ENCODE assay signal across 20 cellular contexts in the genomic region with DNA sequence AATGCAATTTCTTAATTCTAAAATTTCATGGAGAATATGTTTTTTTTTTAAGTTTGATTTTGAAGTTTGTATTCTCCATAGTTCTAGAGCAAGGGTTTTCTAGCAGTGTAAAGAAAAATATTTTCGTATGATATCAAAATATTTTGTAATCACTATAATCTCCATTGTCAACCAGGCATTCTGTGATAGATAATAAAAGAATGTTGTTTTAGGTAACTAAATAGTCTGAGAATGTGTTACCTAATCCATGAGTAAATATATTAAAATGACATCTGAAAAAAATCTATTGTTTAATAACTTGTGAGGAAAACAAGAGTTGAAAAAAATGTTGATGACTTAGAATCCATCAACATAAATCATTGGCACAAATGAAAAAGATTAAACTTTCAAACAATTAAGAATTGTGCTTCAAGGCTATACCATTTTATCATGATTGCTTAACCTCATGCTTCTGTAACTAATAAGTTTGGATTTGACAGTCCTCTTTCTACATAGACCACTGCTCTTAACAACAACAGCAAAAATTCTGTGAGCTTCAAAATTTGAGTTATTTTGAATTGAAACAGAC.
DNase-seq lines count a peak whose midpoint lies in the region; ATAC-seq, FAIRE-seq and TF ChIP-seq lines count a peak whose summit lies in the region.
"Had no signal": no experiment of that assay in that cellular context is flagged by ENCODE, and none has a peak within 500 bp of the region (broad histone marks: within the 10 kb centered on the region; RNA-seq: fewer than 3 reads in every experiment).

No MANE protein-coding gene starts in this region.

- DNase-seq in MCF 10A (ENCODE audit: unreplicated experiment) (peak; percentile 26), breast epithelium (ENCODE audit: low spot score in 2 of 2) (no peak), mammary epithelial cell (peak; percentile 10), foreskin keratinocyte (peak; percentile 34 to 80), urothelium cell line (ENCODE audit: low spot score) (no peak), Right ventricle myocardium superior (no peak), midbrain (lab: John Stamatoyannopoulos, UW) (no peak)
- DNase-seq: 8988T; Calu3; CD4-positive, alpha-beta memory T cell; GDM1; HCEC 1CT had no signal

- CTCF ChIA-PET in MCF 10A (lab: Yijun Ruan, JAX) (interaction anchor here (0.6 to 0.7 kb wide), 2 partner anchors 180 to 1449 kb away, joined by 3 read pairs; no protein-coding TSS in a partner anchor), mammary epithelial cell (lab: Charles Lee; ENCODE audit: low non-redundant PET) (no interaction called here)

- TF ChIP-seq POLR2A in breast epithelium (IDR thresholded peaks at IDR 0.05): no peak

- peaks cover 15% of the 10 kb centered on the region for H3K9me3 Mint-ChIP-seq in MCF 10A (ENCODE audit: unreplicated experiment)

- H3K4me3 ChIP-seq in breast epithelium: no peak overlapping the region
- no peak overlapping the region for H3K4me3 ChIP-seq in mammary epithelial cell (replicated peaks in 1 of 3; ENCODE audit: insufficient read depth in 1 of 3, low read depth in 2 of 3, low read length in 3 of 3)
- H3K4me3 ChIP-seq: BLaER1, GM23338 had no signal

- POLR2A ChIA-PET in MCF 10A (lab: Yijun Ruan, JAX): interaction anchor here (0.6 kb wide), 1 partner anchor 816 kb away, joined by 4 read pairs; no protein-coding TSS in a partner anchor

- H3K4me1 Mint-ChIP-seq in MCF 10A (ENCODE audit: insufficient read depth, unreplicated experiment): peaks cover 6% of the 10 kb centered on the region
- H3K4me1 Mint-ChIP-seq: CD14-positive monocyte; CD4-positive, alpha-beta memory T cell; GM23338; IgD-negative memory B cell had no signal

- H4K20me1 ChIP-seq in mammary epithelial cell (ENCODE audit: insufficient read depth, low read length): no peaks in the 10 kb centered on the region
- H4K20me1 ChIP-seq: BLaER1 had no signal

- dilution Hi-C loops in mammary epithelial cell (cut with HindIII; ENCODE audit: low sequenced_read_pairs): no loop called here

- H3K9ac ChIP-seq in mammary epithelial cell (ENCODE audit: insufficient read depth, low read length): no peak overlapping the region
- H3K9ac ChIP-seq: BLaER1 had no signal

- WGBS in mammary epithelial cell (ENCODE audit: low coverage, missing lambda C conversion rate): 0% methylated on average over 1 of the region's 1 CpG

- no peak overlapping the region for H3K27ac Mint-ChIP-seq in MCF 10A (ENCODE audit: low read depth, unreplicated experiment)
- H3K27ac Mint-ChIP-seq: CD14-positive monocyte; CD4-positive, alpha-beta memory T cell; GM23338; IgD-negative memory B cell had no signal

- H3K36me3 ChIP-seq in breast epithelium (no peaks in the 10 kb centered on the region), mammary epithelial cell (ENCODE audit: insufficient read depth, low read length) (no peaks in the 10 kb centered on the region)
- H3K36me3 ChIP-seq: BLaER1 had no signal

- H3K9me3 ChIP-seq in breast epithelium (no peaks in the 10 kb centered on the region), mammary epithelial cell (replicated peaks; ENCODE audit: insufficient read depth, low read length) (no peaks in the 10 kb centered on the region)

- H3K79me2 ChIP-seq in mammary epithelial cell (ENCODE audit: insufficient read depth, low read length): no peaks in the 10 kb centered on the region

- BruUV-seq in MCF 10A (replicated peaks; lab: Mats Ljungman, UMichigan): no TSS peak
- no TSS peak for BruUV-seq in mammary epithelial cell (replicated peaks; lab: Mats Ljungman, UMichigan)

- no peak overlapping the region for H3K4me3 Mint-ChIP-seq in MCF 10A (ENCODE audit: unreplicated experiment)
- H3K4me3 Mint-ChIP-seq: CD14-positive monocyte; CD4-positive, alpha-beta memory T cell; GM23338 had no signal

- H3K4me1 ChIP-seq in breast epithelium (no peaks in the 10 kb centered on the region), mammary epithelial cell (ENCODE audit: insufficient read depth, low read length) (no peaks in the 10 kb centered on the region), foreskin keratinocyte (no peaks in the 10 kb centered on the region)
- H3K4me1 ChIP-seq: BLaER1 had no signal

- no peak for TF ChIP-seq CTCF in MCF 10A (IDR thresholded peaks at IDR 0.05; ENCODE audit: unreplicated experiment)
- no peak for TF ChIP-seq CTCF in breast epithelium (IDR thresholded peaks at IDR 0.05)
- no peak for TF ChIP-seq CTCF in mammary epithelial cell (conservative IDR thresholded peaks at IDR 0.05 in 1 of 2, IDR thresholded peaks at IDR 0.05 in 1 of 2; ENCODE audit: extremely low read depth in 1 of 2, insufficient read depth in 1 of 2, low read depth in 1 of 2, low read length in 2 of 2)
- TF ChIP-seq CTCF in foreskin keratinocyte (conservative IDR thresholded peaks at IDR 0.05): no peak

- no peak overlapping the region for H3K4me2 ChIP-seq in mammary epithelial cell (ENCODE audit: insufficient read depth, low read depth, low read length)
- H3K4me2 ChIP-seq: BLaER1, GM23338 had no signal

- FAIRE-seq in urothelium cell line (lab: Jason Lieb, UNC): no peak
- FAIRE-seq: GM12892, GM18507, H54, HepG2 had no signal

- no peak overlapping the region for H2AFZ ChIP-seq in mammary epithelial cell (ENCODE audit: low read depth, low read length)
- H2AFZ ChIP-seq: GM23338 had no signal

- no peaks in the 10 kb centered on the region for H3K27me3 Mint-ChIP-seq in MCF 10A (ENCODE audit: insufficient read depth, unreplicated experiment)
- H3K27me3 Mint-ChIP-seq: CD4-positive, alpha-beta memory T cell; IgD-negative memory B cell had no signal

- intact Hi-C loops in MCF 10A (cut with micrococcal nuclease): no loop called here
- intact Hi-C loops in breast epithelium (cut with DNase I; ENCODE audit: low total_unique reads): no loop called here
- intact Hi-C loops in mammary epithelial cell (cut with micrococcal nuclease): no loop called here
- intact Hi-C loops in Right ventricle myocardium superior (cut with DNase I): no loop called here

- in situ Hi-C loops in mammary epithelial cell (cut with MboI; ENCODE audit: low sequenced_read_pairs in 2 of 2): no loop called here

- ATAC-seq in foreskin keratinocyte (no peak), Right ventricle myocardium superior (ENCODE audit: poor library complexity) (no peak)
- ATAC-seq: GM23338, HepG2 had no signal

- H3K27ac ChIP-seq in breast epithelium: no peak overlapping the region
- H3K27ac ChIP-seq in mammary epithelial cell (ENCODE audit: insufficient read depth, low read depth, low read length): no peak overlapping the region
- H3K27ac ChIP-seq in foreskin keratinocyte: no peak overlapping the region
- H3K27ac ChIP-seq: BLaER1 had no signal

- H3K27me3 ChIP-seq in breast epithelium (no peaks in the 10 kb centered on the region), mammary epithelial cell (ENCODE audit: insufficient read depth, low read length) (no peaks in the 10 kb centered on the region), foreskin keratinocyte (no peaks in the 10 kb centered on the region)
- H3K27me3 ChIP-seq: BLaER1 had no signal

- H3K36me3 Mint-ChIP-seq in MCF 10A (ENCODE audit: insufficient read depth, unreplicated experiment): no peaks in the 10 kb centered on the region
- H3K36me3 Mint-ChIP-seq: CD14-positive monocyte; CD4-positive, alpha-beta memory T cell; IgD-negative memory B cell had no signal

Comparison
In these comparisons a context has a peak if more than half of its experiments do, and no peak if none do; other contexts are left out.
1. DNase-seq: peak in MCF 10A (single experiment), mammary epithelial cell (single experiment) and foreskin keratinocyte (2 of 2); none in breast epithelium (0 of 2), urothelium cell line (single experiment), Right ventricle myocardium superior (single experiment) and midbrain (single experiment).